In the genomic region with DNA sequence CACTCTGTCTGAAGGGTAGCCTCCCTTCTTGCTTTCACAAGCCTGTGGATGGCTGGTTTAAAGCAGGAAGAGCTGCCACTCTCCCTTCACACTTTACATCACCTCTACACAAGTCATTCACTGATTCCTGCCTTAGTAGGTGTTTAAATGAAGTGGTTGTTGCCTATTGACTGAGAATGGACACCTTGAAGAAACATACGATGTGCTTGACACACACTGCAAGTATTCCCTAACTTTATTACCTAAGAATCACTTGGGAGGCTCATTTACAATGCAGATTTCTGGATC, we compare ENCODE assay signal across 1 cellular context.
TF ChIP-seq lines count a peak whose summit lies in the region.

No MANE protein-coding gene starts in this region.

TF ChIP-seq in SK-N-SH, 30 proteins besides CTCF, POLR2A, EP300 and RAD21 (continued from another document):
- TF ChIP-seq POLR2AphosphoS5 (IDR thresholded peaks at IDR 0.05; ENCODE audit: low read depth, low read length) (no peak), NRF1 (IDR thresholded peaks at IDR 0.05; ENCODE audit: low read depth, low read length) (no peak), TCF12 (IDR thresholded peaks at IDR 0.05) (no peak), ELF1 (IDR thresholded peaks at IDR 0.05) (no peak), NFIC (IDR thresholded peaks at IDR 0.05; ENCODE audit: borderline replicate concordance) (no peak), MEF2A (IDR thresholded peaks at IDR 0.05; ENCODE audit: borderline replicate concordance, low read depth) (no peak), EZH2phosphoT487 (IDR thresholded peaks at IDR 0.05; ENCODE audit: borderline replicate concordance, low read depth) (no peak), CHD2 (IDR thresholded peaks at IDR 0.05; ENCODE audit: low read length, partially characterized antibody) (no peak)
- TF ChIP-seq, protein P1, sequence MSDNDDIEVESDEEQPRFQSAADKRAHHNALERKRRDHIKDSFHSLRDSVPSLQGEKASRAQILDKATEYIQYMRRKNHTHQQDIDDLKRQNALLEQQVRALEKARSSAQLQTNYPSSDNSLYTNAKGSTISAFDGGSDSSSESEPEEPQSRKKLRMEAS (IDR thresholded peaks at IDR 0.05; ENCODE audit: low read depth) = no peak
- TF ChIP-seq, protein P2, sequence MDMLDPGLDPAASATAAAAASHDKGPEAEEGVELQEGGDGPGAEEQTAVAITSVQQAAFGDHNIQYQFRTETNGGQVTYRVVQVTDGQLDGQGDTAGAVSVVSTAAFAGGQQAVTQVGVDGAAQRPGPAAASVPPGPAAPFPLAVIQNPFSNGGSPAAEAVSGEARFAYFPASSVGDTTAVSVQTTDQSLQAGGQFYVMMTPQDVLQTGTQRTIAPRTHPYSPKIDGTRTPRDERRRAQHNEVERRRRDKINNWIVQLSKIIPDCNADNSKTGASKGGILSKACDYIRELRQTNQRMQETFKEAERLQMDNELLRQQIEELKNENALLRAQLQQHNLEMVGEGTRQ (IDR thresholded peaks at IDR 0.05; ENCODE audit: borderline replicate concordance, low read depth, low read length) = no peak
